In genomic region chr10:34705563-34705962, GRCh38 we compare ENCODE assay signal across 22 cellular contexts.
DNase-seq lines count a peak whose midpoint lies in the region; ATAC-seq and TF ChIP-seq lines count a peak whose summit lies in the region.
"Had no signal": no experiment of that assay in that cellular context is flagged by ENCODE, and none has a peak within 500 bp of the region (broad histone marks: within the 10 kb centered on the region; RNA-seq: fewer than 3 reads in every experiment).

No MANE protein-coding gene starts in this region.

- no peaks in the 10 kb centered on the region for H3K36me3 Mint-ChIP-seq in WTC11
- H3K36me3 Mint-ChIP-seq: activated CD8-positive, alpha-beta memory T cell treated with anti-CD3 and anti-CD28 coated beads, Interleukin-2, amount 10 ng/mL, durations not matched to agents 7 days and 5 days had no signal

- no peaks in the 10 kb centered on the region for H3K9me3 Mint-ChIP-seq in WTC11
- H3K9me3 Mint-ChIP-seq: activated naive CD8-positive, alpha-beta T cell treated with anti-CD3 and anti-CD28 coated beads, Interleukin-2, amount 50 U/mL, for 24 hours; activated T-helper 2 cell treated with anti-CD3 and anti-CD28 coated beads, Interferon-gamma antibody, Interleukin-2, Interleukin-4, amounts not matched to agents 10 μg/mL and 5 μg/mL and 100 μg/mL, durations not matched to agents 14 hours and 24 hours and 36 hours; dendritic cell treated with granulocyte-macrophage colony-stimulating factor and Interleukin-4, amounts not matched to agents 40 ng/mL and 50 ng/mL, for 4 days had no signal

- WGBS in psoas muscle, 3 donors = 65 to 70% (median 66%) methylated on average over 1 of the region's 1 CpG

- peak overlapping the region; percentile 47 for H3K27ac ChIP-seq in psoas muscle
- H3K27ac ChIP-seq: epithelial cell of prostate, PC-9, right lobe of liver had no signal

- H3K4me1 Mint-ChIP-seq in WTC11 = peaks cover 59% of the 10 kb centered on the region

- H3K27ac Mint-ChIP-seq in WTC11 = peak overlapping the region; percentile 2; the same call in 1 of the 2 replicates
- H3K27ac Mint-ChIP-seq: activated CD8-positive, alpha-beta memory T cell treated with anti-CD3 and anti-CD28 coated beads, Interleukin-2, amount 10 ng/mL, durations not matched to agents 7 days and 5 days; activated naive CD8-positive, alpha-beta T cell treated with anti-CD3 and anti-CD28 coated beads, Interleukin-2, amount 50 U/mL, for 24 hours; activated T-helper 2 cell treated with anti-CD3 and anti-CD28 coated beads, Interferon-gamma antibody, Interleukin-2, Interleukin-4, amounts not matched to agents 10 μg/mL and 5 μg/mL and 100 μg/mL, durations not matched to agents 14 hours and 24 hours and 36 hours; dendritic cell treated with granulocyte-macrophage colony-stimulating factor and Interleukin-4, amounts not matched to agents 40 ng/mL and 50 ng/mL, for 4 days had no signal

- intact Hi-C loops in psoas muscle (cut with DNase I) = no loop called here

- no peaks in the 10 kb centered on the region for H3K36me3 ChIP-seq in psoas muscle (ENCODE audit: insufficient read depth in 1 of 2, low read depth in 1 of 2)
- H3K36me3 ChIP-seq: right lobe of liver, stomach had no signal

- POLR2A ChIA-PET in WTC11 (lab: Charles Lee) = interaction anchor here (0.6 kb wide), 1 partner anchor 24 kb away, joined by 3 read pairs; no protein-coding TSS in a partner anchor

- H3K27me3 Mint-ChIP-seq in WTC11 (ENCODE audit: low read depth) = no peaks in the 10 kb centered on the region
- H3K27me3 Mint-ChIP-seq: activated naive CD8-positive, alpha-beta T cell treated with anti-CD3 and anti-CD28 coated beads, Interleukin-2, amount 50 U/mL, for 24 hours had no signal

- DNase-seq in WTC11 (ENCODE audit: low spot score) (no peak), psoas muscle (no peak), EL (no peak), CD1c-positive myeloid dendritic cell (ENCODE audit: extremely low spot score) (no peak), NCI-H1694 (lab: John Stamatoyannopoulos, UW) (no peak)
- DNase-seq: activated CD4-positive, alpha-beta T cell treated with anti-CD3 and anti-CD28 coated beads for 1 hour; activated CD8-positive, alpha-beta memory T cell treated with anti-CD3 and anti-CD28 coated beads, Interleukin-2, amount 10 ng/mL, durations not matched to agents 7 days and 5 days; activated naive CD8-positive, alpha-beta T cell treated with anti-CD3 and anti-CD28 coated beads, Interleukin-2, amount 50 U/mL, for 24 hours; foreskin melanocyte; H7; KBM-7; NCI-H69; right lobe of liver; stomach; T1000 had no signal

- H3K9me3 ChIP-seq in psoas muscle = no peaks in the 10 kb centered on the region
- H3K9me3 ChIP-seq: right lobe of liver, stomach had no signal

- CTCF ChIA-PET in WTC11 (lab: Charles Lee) = interaction anchor here (0.7 to 1.7 kb wide), 4 partner anchors 18 to 50 kb away, joined by 3 to 4 read pairs (median 3); no protein-coding TSS in a partner anchor

- H3K4me1 ChIP-seq in psoas muscle = peaks cover 52% of the 10 kb centered on the region

- H3K4me3 ChIP-seq in psoas muscle = no peak overlapping the region
- H3K4me3 ChIP-seq: PC-9, right lobe of liver, SK-N-MC, stomach had no signal

- TF ChIP-seq CTCF in WTC11 (IDR thresholded peaks at IDR 0.05) (no peak), psoas muscle (IDR thresholded peaks at IDR 0.05) (no peak)

- no peak overlapping the region for H3K4me3 Mint-ChIP-seq in WTC11
- H3K4me3 Mint-ChIP-seq: activated CD8-positive, alpha-beta memory T cell treated with anti-CD3 and anti-CD28 coated beads, Interleukin-2, amount 10 ng/mL, durations not matched to agents 7 days and 5 days; activated naive CD8-positive, alpha-beta T cell treated with anti-CD3 and anti-CD28 coated beads, Interleukin-2, amount 50 U/mL, for 24 hours; dendritic cell treated with granulocyte-macrophage colony-stimulating factor and Interleukin-4, amounts not matched to agents 40 ng/mL and 50 ng/mL, for 4 days had no signal

- H3K27me3 ChIP-seq in psoas muscle (ENCODE audit: insufficient read depth in 3 of 3, low read length in 2 of 3) = no peaks in the 10 kb centered on the region
- H3K27me3 ChIP-seq: right lobe of liver, stomach had no signal

- peak; percentile 73 for ATAC-seq in GM18511 (IDR thresholded peaks at IDR 0.05; ENCODE audit: unreplicated experiment)
- ATAC-seq in HG02798 (IDR thresholded peaks at IDR 0.05; ENCODE audit: poor library complexity, unreplicated experiment) = peak; percentile 45
- no peak for ATAC-seq in WTC11
- peak in 3 of 4 donors; percentile 44 to 68 (median 67) for ATAC-seq in psoas muscle
- ATAC-seq: activated CD8-positive, alpha-beta memory T cell treated with anti-CD3 and anti-CD28 coated beads, Interleukin-2, amount 10 ng/mL, durations not matched to agents 7 days and 5 days; activated naive CD8-positive, alpha-beta T cell treated with anti-CD3 and anti-CD28 coated beads, Interleukin-2, amount 50 U/mL, for 24 hours; right lobe of liver had no signal

TF ChIP-seq in WTC11, 78 proteins besides CTCF, POLR2A, EP300 and RAD21:
- TF ChIP-seq PREB (CRISPR knock-in tag; IDR thresholded peaks at IDR 0.05; ENCODE audit: borderline replicate concordance) = no peak
- no peak for TF ChIP-seq ZNF512 (CRISPR knock-in tag; IDR thresholded peaks at IDR 0.05; ENCODE audit: borderline replicate concordance)
- no peak for TF ChIP-seq ZBTB43 (CRISPR knock-in tag; IDR thresholded peaks at IDR 0.05)
